ENCODE assay signal across 8 cellular contexts in the genomic region with DNA sequence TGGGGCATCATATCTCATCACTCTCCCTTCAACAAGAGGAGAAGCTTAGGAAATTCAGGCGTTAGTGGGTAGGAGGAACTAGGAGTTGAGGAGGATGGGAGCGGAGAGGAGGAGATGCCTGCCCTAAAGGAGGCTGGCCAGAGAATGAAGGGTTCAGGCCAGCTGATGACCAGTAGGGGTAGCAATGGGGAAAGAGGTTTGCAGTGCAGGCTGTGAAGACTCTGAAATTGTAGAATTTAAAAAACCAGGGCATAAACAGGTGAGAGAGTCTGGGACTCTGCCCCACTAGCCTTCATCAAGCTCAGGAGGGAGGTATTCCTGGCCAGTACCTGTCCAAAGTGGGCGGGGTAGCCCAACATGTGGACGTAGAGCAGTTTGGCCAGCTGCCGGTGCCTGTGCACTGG. TPM values are rescaled to one million over a fixed set of nuclear protein-coding genes. Genes with fewer than 3 reads are reported as not detected.
DNase-seq lines count a peak whose midpoint lies in the region; ATAC-seq and TF ChIP-seq lines count a peak whose summit lies in the region.

No MANE protein-coding gene starts in this region.

- peak overlapping the region in 2 of 3 donors; percentile 70 to 79 for H3K27ac ChIP-seq in thyroid gland

- intact Hi-C loops in left colon (cut with DNase I, micrococcal nuclease), result no loop called here
- intact Hi-C loops in thyroid gland (cut with DNase I), result no loop called here

- H3K27me3 ChIP-seq in thyroid gland, result no peaks in the 10 kb centered on the region

- H3K36me3 ChIP-seq in thyroid gland, result peaks cover 5% of the 10 kb centered on the region in 2 donors

- peak overlapping the region; percentile 59 for H3K4me3 ChIP-seq in GM12875 (ENCODE audit: low read depth, low read length)
- peak overlapping the region; percentile 60 for H3K4me3 ChIP-seq in astrocyte of the spinal cord (ENCODE audit: low read depth, low read length)
- H3K4me3 ChIP-seq in thyroid gland (replicated peaks in 1 of 3), result peak overlapping the region; percentile 46 to 63 (median 60)

- in situ Hi-C loops in astrocyte of the spinal cord (cut with HindIII; ENCODE audit: low sequenced_read_pairs), result no loop called here

- TF ChIP-seq CTCF in GM12875 (IDR thresholded peaks at IDR 0.05; ENCODE audit: borderline replicate concordance, insufficient read depth, low read depth, low read length) (no peak), astrocyte of the spinal cord (IDR thresholded peaks at IDR 0.05; ENCODE audit: low read depth, low read length) (peak; percentile 38), thyroid gland (IDR thresholded peaks at IDR 0.05) (no peak)

- no peak for TF ChIP-seq POLR2A in thyroid gland (IDR thresholded peaks at IDR 0.05)

- 14 to 15% methylated on average over 4 to 5 of the region's 5 CpGs for WGBS in thyroid gland, 2 donors

- ATAC-seq in HG03095 (IDR thresholded peaks at IDR 0.05; ENCODE audit: unreplicated experiment), result peak; percentile 8
- ATAC-seq in left colon, result peak; percentile 40

- no peak for DNase-seq in astrocyte of the spinal cord (ENCODE audit: low read depth, low spot score)
- DNase-seq in left colon, result no peak
- DNase-seq in thyroid gland, result peak; percentile 75 to 77
- no peak for DNase-seq in KG1 (lab: John Stamatoyannopoulos, UW)
- DNase-seq in A172 (ENCODE audit: low spot score), result no peak
- no peak for DNase-seq in amniotic stem cell (lab: John Stamatoyannopoulos, UW)

- H3K4me1 ChIP-seq in thyroid gland, result peaks cover 6 to 9% of the 10 kb centered on the region in 2 donors

- no peaks in the 10 kb centered on the region for H3K9me3 ChIP-seq in thyroid gland

RNA-seq across cellular contexts. Expression of a gene that starts 0.8 kb away (rescaled TPM):
- 100 to 1,000 TPM; 159 to 174 TPM for total RNA-seq in left colon
- total RNA-seq in thyroid gland, result 100 to 1,000 TPM in 3 of 4 donors, 10 to 100 TPM in 1; 71.6 to 128 (median 114) TPM
- 6.0 and 16.6 TPM in 2 replicates for total RNA-seq in A172 (2014; rRNA removed; shearing (Covaris generic))

RNA-seq across cellular contexts. Expression of a gene that starts 10.7 kb away (rescaled TPM):
- total RNA-seq in left colon, result 10 to 100 TPM; 15.7 to 16.6 TPM
- total RNA-seq in thyroid gland, result 10 to 100 TPM; 15.3 to 48.1 (median 28.3) TPM
- 5.0 and 5.2 TPM in 2 replicates for total RNA-seq in A172 (2014; rRNA removed; shearing (Covaris generic))

RNA-seq across cellular contexts. Expression of a gene that starts 11.8 kb away (rescaled TPM):
- under 1 TPM; 0.21 to 0.84 TPM for total RNA-seq in left colon
- under 1 TPM in 3 of 4 donors, not detected in 1; 0.11 to 0.54 (median 0.27) TPM for total RNA-seq in thyroid gland
- not detected in 2 replicates for total RNA-seq in A172 (2014; rRNA removed; shearing (Covaris generic))

RNA-seq across cellular contexts. Expression of a gene that starts 15.2 kb away (rescaled TPM):
- total RNA-seq in left colon (1 to 10 TPM in 1 of 2 donors, under 1 TPM in 1; 0.49 to 1.9 TPM), thyroid gland (1 to 10 TPM in 3 of 4 donors, under 1 TPM in 1; 0.46 to 2.3 (median 1.4) TPM)
- 0.29 TPM in 2 replicates for total RNA-seq in A172 (2014; rRNA removed; shearing (Covaris generic))

Comparison
In these comparisons a context has a peak if more than half of its experiments do, and no peak if none do; other contexts are left out.
1. DNase-seq: peak in thyroid gland (2 of 2); none in astrocyte of the spinal cord (single experiment), left colon (0 of 2), KG1 (single experiment), A172 (single experiment) and amniotic stem cell (single experiment).
2. Peak in every context shown above with its lines, with median percentiles within 50 percentile points of each other: H3K4me3 ChIP-seq.